In the genomic region with DNA sequence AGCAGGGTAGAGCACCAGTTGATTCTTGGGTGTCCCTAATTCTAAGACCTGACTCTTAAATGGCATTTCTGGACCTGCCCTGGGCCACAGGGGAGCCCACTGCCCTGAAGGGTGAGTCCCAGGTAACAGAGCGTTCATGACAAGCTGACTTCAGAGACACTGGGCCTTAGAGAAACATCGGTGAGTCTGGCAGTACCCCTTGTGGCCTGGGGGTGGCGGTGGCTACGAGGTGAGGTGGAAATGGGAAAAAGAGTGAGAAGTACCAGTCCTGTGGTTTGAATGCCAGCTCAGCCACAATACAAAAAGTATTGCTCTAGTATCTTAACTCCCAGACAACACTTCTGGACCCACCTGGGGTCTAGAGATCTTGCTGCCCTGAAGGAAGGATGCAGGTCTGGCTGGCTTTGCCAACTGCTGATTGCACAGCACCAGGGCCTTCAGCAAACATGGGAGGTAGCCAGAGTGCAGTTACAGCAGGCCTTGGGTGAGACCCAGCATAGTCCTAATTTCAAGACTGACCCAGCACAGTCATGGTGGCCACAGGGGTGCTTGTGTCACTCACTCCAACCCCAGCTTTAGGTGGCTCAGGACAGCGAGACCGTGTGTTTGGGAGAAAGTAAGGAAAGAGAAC, we compare ENCODE assay signal across 8 cellular contexts. TPM values are rescaled to one million over a fixed set of nuclear protein-coding genes. Genes with fewer than 3 reads are reported as not detected.
A peak's percentile ranks its signal among the peaks of the same experiment; 100 is the strongest.
DNase-seq lines count a peak whose midpoint lies in the region; ATAC-seq and TF ChIP-seq lines count a peak whose summit lies in the region.

No MANE protein-coding gene starts in this region.

- H3K27me3 Mint-ChIP-seq in activated CD4-positive, alpha-beta T cell treated with anti-CD3 and anti-CD28 coated beads for 36 hours, result no peaks in the 10 kb centered on the region
- no peaks in the 10 kb centered on the region for H3K27me3 Mint-ChIP-seq in natural killer cell treated with Interleukin-12 subunit alpha and Interleukin-12 subunit beta and Interleukin-15 and Interleukin-18, amount 100 ng/mL, for 72 hours
- H3K27me3 Mint-ChIP-seq in type B pancreatic cell, result no peaks in the 10 kb centered on the region

- DNase-seq in GM10248 (ENCODE audit: extremely low spot score) (peak; percentile 74), H4 (ENCODE audit: low spot score) (peak; percentile 49), dorsolateral prefrontal cortex (no peak), type B pancreatic cell (ENCODE audit: extremely low spot score, unreplicated experiment) (no peak), GM19240 (ENCODE audit: insufficient read length, low spot score) (no peak)
- peak; percentile 87 for DNase-seq in activated CD4-positive, alpha-beta T cell treated with anti-CD3 and anti-CD28 coated beads for 36 hours
- DNase-seq in natural killer cell treated with Interleukin-12 subunit alpha and Interleukin-12 subunit beta and Interleukin-15 and Interleukin-18, amount 100 ng/mL, for 72 hours (ENCODE audit: low spot score), result peak; percentile 74

- CTCF ChIA-PET in GM10248 (lab: Yijun Ruan, JAX), result interaction anchor here (0.6 to 4.1 kb wide), 52 partner anchors 10 to 300 kb away, joined by 3 to 53 read pairs (median 4); no protein-coding TSS in a partner anchor
- CTCF ChIA-PET in activated CD4-positive, alpha-beta T cell treated with anti-CD3 and anti-CD28 coated beads for 36 hours (lab: Charles Lee), result interaction anchor here (0.6 to 2.7 kb wide), 38 partner anchors 9 to 485 kb away, joined by 3 to 25 read pairs (median 5); a partner anchor contains a TSS

- no peaks in the 10 kb centered on the region for H3K27me3 ChIP-seq in dorsolateral prefrontal cortex

- H3K27ac Mint-ChIP-seq in activated CD4-positive, alpha-beta T cell treated with anti-CD3 and anti-CD28 coated beads for 36 hours, result peak overlapping the region; percentile 87
- H3K27ac Mint-ChIP-seq in natural killer cell treated with Interleukin-12 subunit alpha and Interleukin-12 subunit beta and Interleukin-15 and Interleukin-18, amount 100 ng/mL, for 72 hours, result peak overlapping the region in 1 of 2 donors; percentile 82
- no peak overlapping the region for H3K27ac Mint-ChIP-seq in type B pancreatic cell

- H3K9me3 Mint-ChIP-seq in activated CD4-positive, alpha-beta T cell treated with anti-CD3 and anti-CD28 coated beads for 36 hours (ENCODE audit: low read depth), result no peaks in the 10 kb centered on the region
- no peaks in the 10 kb centered on the region for H3K9me3 Mint-ChIP-seq in natural killer cell treated with Interleukin-12 subunit alpha and Interleukin-12 subunit beta and Interleukin-15 and Interleukin-18, amount 100 ng/mL, for 72 hours
- no peaks in the 10 kb centered on the region for H3K9me3 Mint-ChIP-seq in type B pancreatic cell

- H3K27ac ChIP-seq in dorsolateral prefrontal cortex, result no peak overlapping the region

- peaks cover 65% of the 10 kb centered on the region for H3K4me1 Mint-ChIP-seq in activated CD4-positive, alpha-beta T cell treated with anti-CD3 and anti-CD28 coated beads for 36 hours
- peaks cover 48 to 49% of the 10 kb centered on the region in 2 donors for H3K4me1 Mint-ChIP-seq in natural killer cell treated with Interleukin-12 subunit alpha and Interleukin-12 subunit beta and Interleukin-15 and Interleukin-18, amount 100 ng/mL, for 72 hours (ENCODE audit: low read depth in 2 of 2)
- peaks cover 23% of the 10 kb centered on the region for H3K4me1 Mint-ChIP-seq in type B pancreatic cell (ENCODE audit: unreplicated experiment)

- H3K4me3 ChIP-seq in dorsolateral prefrontal cortex, result no peak overlapping the region

- intact Hi-C loops in activated CD4-positive, alpha-beta T cell treated with anti-CD3 and anti-CD28 coated beads for 36 hours (cut with DNase I, micrococcal nuclease), result loop anchor here (1.0 to 5.0 kb wide), 6 partner anchors 45 to 367 kb away; a partner anchor contains a TSS
- intact Hi-C loops in dorsolateral prefrontal cortex (cut with DNase I), result no loop called here

- POLR2A ChIA-PET in GM10248 (lab: Yijun Ruan, JAX), result interaction anchor here (0.5 to 1.0 kb wide), 5 partner anchors 14 to 670 kb away, joined by 3 to 6 read pairs (median 3); a partner anchor contains a TSS
- POLR2A ChIA-PET in activated CD4-positive, alpha-beta T cell treated with anti-CD3 and anti-CD28 coated beads for 36 hours (lab: Charles Lee), result interaction anchor here (0.5 to 0.8 kb wide), 4 partner anchors 10 to 46 kb away, joined by 3 to 6 read pairs (median 4); no protein-coding TSS in a partner anchor

- peak; percentile 96 for ATAC-seq in activated CD4-positive, alpha-beta T cell treated with anti-CD3 and anti-CD28 coated beads for 36 hours
- peak; percentile 89 to 90 for ATAC-seq in natural killer cell treated with Interleukin-12 subunit alpha and Interleukin-12 subunit beta and Interleukin-15 and Interleukin-18, amount 100 ng/mL, for 72 hours

- H3K4me3 Mint-ChIP-seq in activated CD4-positive, alpha-beta T cell treated with anti-CD3 and anti-CD28 coated beads for 36 hours, result no peak overlapping the region
- no peak overlapping the region for H3K4me3 Mint-ChIP-seq in natural killer cell treated with Interleukin-12 subunit alpha and Interleukin-12 subunit beta and Interleukin-15 and Interleukin-18, amount 100 ng/mL, for 72 hours
- no peak overlapping the region for H3K4me3 Mint-ChIP-seq in type B pancreatic cell

- TF ChIP-seq CTCF in GM10248 (IDR thresholded peaks at IDR 0.05; ENCODE audit: control extremely low read depth, extremely low read depth, low read depth, missing control alignments), result peak; percentile 94
- TF ChIP-seq CTCF in LNCAP (IDR thresholded peaks at IDR 0.05), result 0 out of 2 replicates have a peak, but pooled peaks have one; percentile 19
- TF ChIP-seq CTCF in dorsolateral prefrontal cortex (IDR thresholded peaks at IDR 0.05 in 54 of 56, conservative IDR thresholded peaks at IDR 0.05 in 2 of 56; ENCODE audit: low read depth in 1 of 56, partially characterized antibody in 56 of 56), result peak in 42 of 56 donors; percentile 9 to 47 (median 30)
- TF ChIP-seq CTCF in type B pancreatic cell (conservative IDR thresholded peaks at IDR 0.05), result peak; percentile 74

- H3K36me3 Mint-ChIP-seq in activated CD4-positive, alpha-beta T cell treated with anti-CD3 and anti-CD28 coated beads for 36 hours (ENCODE audit: low read depth), result no peaks in the 10 kb centered on the region
- no peaks in the 10 kb centered on the region for H3K36me3 Mint-ChIP-seq in natural killer cell treated with Interleukin-12 subunit alpha and Interleukin-12 subunit beta and Interleukin-15 and Interleukin-18, amount 100 ng/mL, for 72 hours
- H3K36me3 Mint-ChIP-seq in type B pancreatic cell, result no peaks in the 10 kb centered on the region

RNA-seq across cellular contexts. Expression of a gene that starts 44.5 kb away (rescaled TPM):
- 33.1 and 46.9 TPM in 2 replicates for total RNA-seq in H4 (2014; rRNA removed; shearing (Covaris generic))
- total RNA-seq in activated CD4-positive, alpha-beta T cell treated with anti-CD3 and anti-CD28 coated beads for 36 hours, result 10 to 100 TPM; 63.7 to 67.6 TPM
- total RNA-seq in dorsolateral prefrontal cortex (100 to 1,000 TPM; 122 to 224 (median 167) TPM), type B pancreatic cell (ENCODE audit: low replicate concordance) (82.6 and 94.7 TPM in 2 replicates)
- 100 to 1,000 TPM in 1 of 2 donors, 10 to 100 TPM in 1; 92.3 to 125 TPM for total RNA-seq in natural killer cell treated with Interleukin-12 subunit alpha and Interleukin-12 subunit beta and Interleukin-15 and Interleukin-18, amount 100 ng/mL, for 72 hours

Comparison
In these comparisons a context has a peak if more than half of its experiments do, and no peak if none do; other contexts are left out.
1. DNase-seq: peak in GM10248 (single experiment), H4 (single experiment), activated CD4-positive, alpha-beta T cell treated with anti-CD3 and anti-CD28 coated beads for 36 hours (single experiment) and natural killer cell treated with Interleukin-12 subunit alpha and Interleukin-12 subunit beta and Interleukin-15 and Interleukin-18, amount 100 ng/mL, for 72 hours (single experiment); none in dorsolateral prefrontal cortex (0 of 10), type B pancreatic cell (single experiment) and GM19240 (single experiment).
2. CTCF ChIP-seq: peak in every context shown above with its lines; median percentile 94 in GM10248; 74 in type B pancreatic cell; 30 in dorsolateral prefrontal cortex; 19 in LNCAP.
3. intact Hi-C loops: an anchor here in activated CD4-positive, alpha-beta T cell treated with anti-CD3 and anti-CD28 coated beads for 36 hours (1.0 to 5.0 kb wide); none called in dorsolateral prefrontal cortex.